Comparison of ENCODE assay signal across 14 cellular contexts in the genomic region with DNA sequence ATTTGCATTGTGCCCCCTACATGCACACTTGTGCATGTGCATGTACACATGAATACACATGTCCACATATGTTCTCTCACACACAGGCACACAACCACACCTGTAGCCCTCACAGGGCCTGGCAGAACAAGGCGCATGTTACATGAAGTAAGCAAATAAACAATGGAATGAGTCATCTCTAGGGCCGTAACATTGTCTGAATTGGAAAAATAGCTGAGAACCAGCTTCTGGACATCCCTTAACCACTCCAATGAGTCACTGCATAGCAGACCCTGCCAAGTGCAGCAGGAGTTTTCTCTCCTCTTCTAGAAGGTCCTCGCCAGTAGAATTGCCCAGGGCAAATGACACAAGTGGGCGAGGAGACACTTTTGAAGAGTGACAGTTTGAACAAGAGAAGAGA.
DNase-seq lines count a peak whose midpoint lies in the region; ATAC-seq and TF ChIP-seq lines count a peak whose summit lies in the region.
"Had no signal": no experiment of that assay in that cellular context is flagged by ENCODE, and none has a peak within 500 bp of the region (broad histone marks: within the 10 kb centered on the region; RNA-seq: fewer than 3 reads in every experiment).

No MANE protein-coding gene starts in this region.

- no peak overlapping the region for H3K27ac ChIP-seq in right cardiac atrium (ENCODE audit: low read length)
- H3K27ac ChIP-seq: BLaER1 treated with 17β-estradiol and CSF1 and Interleukin-3, amounts not matched to agents 10 nM and 100 nM; testis had no signal

- H3K9me3 ChIP-seq in right cardiac atrium (ENCODE audit: control insufficient read depth, low read length), result no peaks in the 10 kb centered on the region
- H3K9me3 ChIP-seq: testis had no signal

- in situ Hi-C loops in astrocyte of the cerebellum (cut with HindIII; ENCODE audit: low sequenced_read_pairs), result no loop called here

- no peaks in the 10 kb centered on the region for H3K4me1 ChIP-seq in right cardiac atrium (ENCODE audit: control insufficient read depth, insufficient read depth, low read length)
- H3K4me1 ChIP-seq: BLaER1 treated with 17β-estradiol and CSF1 and Interleukin-3, amounts not matched to agents 10 nM and 100 nM; testis had no signal

- H3K4me1 Mint-ChIP-seq in stimulated activated naive B cell treated with anti-CD40 and anti-IgM and Interleukin-4, amounts not matched to agents 10 μg/mL and 1 μg/mL and 100 μg/mL, for 72 hours, result no peaks in the 10 kb centered on the region

- H3K27me3 Mint-ChIP-seq in stimulated activated naive B cell treated with anti-CD40 and anti-IgM and Interleukin-4, amounts not matched to agents 10 μg/mL and 1 μg/mL and 100 μg/mL, for 72 hours, result no peaks in the 10 kb centered on the region
- H3K27me3 Mint-ChIP-seq: dendritic cell treated with granulocyte-macrophage colony-stimulating factor and Interleukin-4, amounts not matched to agents 40 ng/mL and 50 ng/mL, for 4 days had no signal

- 57% methylated on average over 4 of the region's 4 CpGs for WGBS in right cardiac atrium

- no peak overlapping the region for H3K27ac Mint-ChIP-seq in stimulated activated naive B cell treated with anti-CD40 and anti-IgM and Interleukin-4, amounts not matched to agents 10 μg/mL and 1 μg/mL and 100 μg/mL, for 72 hours
- H3K27ac Mint-ChIP-seq: dendritic cell treated with granulocyte-macrophage colony-stimulating factor and Interleukin-4, amounts not matched to agents 40 ng/mL and 50 ng/mL, for 4 days had no signal

- H3K36me3 Mint-ChIP-seq in stimulated activated naive B cell treated with anti-CD40 and anti-IgM and Interleukin-4, amounts not matched to agents 10 μg/mL and 1 μg/mL and 100 μg/mL, for 72 hours, result no peaks in the 10 kb centered on the region

- peak; percentile 8 for DNase-seq in AG08396 (ENCODE audit: low spot score)
- DNase-seq in HS-27A (ENCODE audit: low read depth), result peak; percentile 49
- DNase-seq in astrocyte of the cerebellum (ENCODE audit: low read depth), result peak; percentile 84
- peak; percentile 82 for DNase-seq in iris pigment epithelial cell (ENCODE audit: low read depth)
- DNase-seq in stimulated activated naive B cell treated with anti-CD40 and anti-IgM and Interleukin-4, amounts not matched to agents 10 μg/mL and 1 μg/mL and 100 μg/mL, for 72 hours, result no peak
- no peak for DNase-seq in right cardiac atrium
- DNase-seq: activated CD4-positive, alpha-beta T cell treated with anti-CD3 and anti-CD28 coated beads, Interleukin-2, amount 50 U/mL, for 1 hour; NCI-H1092 treated with DMSO at 0.1 percent for 48 hours; retina; testis had no signal

- intact Hi-C loops in right cardiac atrium (cut with DNase I), result no loop called here

- peaks cover 0 to 3% of the 10 kb centered on the region in 2 donors for H3K9me3 Mint-ChIP-seq in stimulated activated naive B cell treated with anti-CD40 and anti-IgM and Interleukin-4, amounts not matched to agents 10 μg/mL and 1 μg/mL and 100 μg/mL, for 72 hours
- H3K9me3 Mint-ChIP-seq: dendritic cell treated with granulocyte-macrophage colony-stimulating factor and Interleukin-4, amounts not matched to agents 40 ng/mL and 50 ng/mL, for 4 days had no signal

- H3K4me3 Mint-ChIP-seq in stimulated activated naive B cell treated with anti-CD40 and anti-IgM and Interleukin-4, amounts not matched to agents 10 μg/mL and 1 μg/mL and 100 μg/mL, for 72 hours, result no peak overlapping the region
- H3K4me3 Mint-ChIP-seq: dendritic cell treated with granulocyte-macrophage colony-stimulating factor and Interleukin-4, amounts not matched to agents 40 ng/mL and 50 ng/mL, for 4 days had no signal

- H3K27me3 ChIP-seq in right cardiac atrium (ENCODE audit: control insufficient read depth, insufficient read depth), result no peaks in the 10 kb centered on the region
- H3K27me3 ChIP-seq: testis had no signal

- no peak for TF ChIP-seq CTCF in astrocyte of the cerebellum (IDR thresholded peaks at IDR 0.05; ENCODE audit: low read depth, low read length, missing control alignments)

- no peak for ATAC-seq in stimulated activated naive B cell treated with anti-CD40 and anti-IgM and Interleukin-4, amounts not matched to agents 10 μg/mL and 1 μg/mL and 100 μg/mL, for 72 hours (replicated peaks)
- no peak for ATAC-seq in GM19452 (IDR thresholded peaks at IDR 0.05; ENCODE audit: unreplicated experiment)
- no peak for ATAC-seq in right cardiac atrium
- no peak for ATAC-seq in HG03520 (IDR thresholded peaks at IDR 0.05; ENCODE audit: unreplicated experiment)

- H3K4me3 ChIP-seq in astrocyte of the cerebellum (ENCODE audit: low read depth, low read length) (no peak overlapping the region), right cardiac atrium (ENCODE audit: low read length) (no peak overlapping the region)
- H3K4me3 ChIP-seq: BLaER1 treated with 17β-estradiol and CSF1 and Interleukin-3, amounts not matched to agents 10 nM and 100 nM; testis had no signal

Comparison
In these comparisons a context has a peak if more than half of its experiments do, and no peak if none do; other contexts are left out.
1. DNase-seq: peak in AG08396 (single experiment), HS-27A (single experiment), astrocyte of the cerebellum (single experiment) and iris pigment epithelial cell (single experiment); none in stimulated activated naive B cell treated with anti-CD40 and anti-IgM and Interleukin-4, amounts not matched to agents 10 μg/mL and 1 μg/mL and 100 μg/mL, for 72 hours (single experiment) and right cardiac atrium (0 of 3).